15 cellular contexts compared by ENCODE assay signal in genomic region chr3:159897331-159898075, GRCh38. TPM values are rescaled to one million over a fixed set of nuclear protein-coding genes. Genes with fewer than 3 reads are reported as not detected.
DNase-seq lines count a peak whose midpoint lies in the region; ATAC-seq and TF ChIP-seq lines count a peak whose summit lies in the region.
"Had no signal": no experiment of that assay in that cellular context is flagged by ENCODE, and none has a peak within 500 bp of the region (broad histone marks: within the 10 kb centered on the region; RNA-seq: fewer than 3 reads in every experiment).

No MANE protein-coding gene starts in this region.

- peak; percentile 40 to 46 for ATAC-seq in left cardiac atrium
- no peak for ATAC-seq in left lung
- ATAC-seq in GM21576 (IDR thresholded peaks at IDR 0.05; ENCODE audit: unreplicated experiment) = no peak
- ATAC-seq in HG03097 (IDR thresholded peaks at IDR 0.05; ENCODE audit: low FRiP score, unreplicated experiment) = no peak
- ATAC-seq: HCT116 had no signal

- H3K9ac ChIP-seq in subcutaneous abdominal adipose tissue (ENCODE audit: low read length in 5 of 5) = no peak overlapping the region

- no peaks in the 10 kb centered on the region for H3K27me3 ChIP-seq in subcutaneous abdominal adipose tissue (ENCODE audit: control insufficient read depth in 5 of 5, insufficient read depth in 4 of 5, low read length in 5 of 5)
- H3K27me3 ChIP-seq in left lung = no peaks in the 10 kb centered on the region

- in situ Hi-C loops in astrocyte of the spinal cord (cut with HindIII; ENCODE audit: low sequenced_read_pairs) = no loop called here

- H3K9me3 ChIP-seq in subcutaneous abdominal adipose tissue (ENCODE audit: control insufficient read depth in 5 of 5, low read length in 5 of 5) (no peaks in the 10 kb centered on the region), left lung (no peaks in the 10 kb centered on the region)

- H3K27ac ChIP-seq in subcutaneous abdominal adipose tissue (ENCODE audit: low read depth, low read length) = peak overlapping the region; percentile 34
- H3K27ac ChIP-seq in left lung = no peak overlapping the region

- TF ChIP-seq CTCF in astrocyte of the spinal cord (IDR thresholded peaks at IDR 0.05; ENCODE audit: low read depth, low read length) = no peak
- no peak for TF ChIP-seq CTCF in left lung (IDR thresholded peaks at IDR 0.05)

- intact Hi-C loops in left cardiac atrium (cut with DNase I) = loop anchor here in 1 of 2 donors (5.0 kb wide), 1 partner anchor 90 kb away; the partner anchor contains the start of gene IL12A
- intact Hi-C loops in left lung (cut with DNase I) = no loop called here

- H3K4me3 ChIP-seq in astrocyte of the spinal cord (ENCODE audit: low read depth, low read length) = no peak overlapping the region
- no peak overlapping the region for H3K4me3 ChIP-seq in subcutaneous abdominal adipose tissue (ENCODE audit: low read depth in 1 of 5, low read length in 5 of 5)
- no peak overlapping the region for H3K4me3 ChIP-seq in left lung

- peaks cover 0 to 3% (median under 1%) of the 10 kb centered on the region in 5 donors for H3K36me3 ChIP-seq in subcutaneous abdominal adipose tissue (ENCODE audit: control insufficient read depth in 5 of 5, insufficient read depth in 5 of 5, low read length in 5 of 5)
- H3K36me3 ChIP-seq in left lung = peaks cover 0 to 2% of the 10 kb centered on the region in 2 donors

- DNase-seq in HCEC 1CT (peak; percentile 73), astrocyte of the spinal cord (ENCODE audit: low read depth, low spot score) (peak; percentile 62), left cardiac atrium (no peak), left lung (no peak)
- DNase-seq in activated naive CD4-positive, alpha-beta T cell (lab: John Stamatoyannopoulos, UW) = no peak
- DNase-seq: activated CD4-positive, alpha-beta T cell treated with anti-CD3 and anti-CD28 coated beads for 4 hours; activated effector memory CD4-positive, alpha-beta T cell treated with Interleukin-2 at 50 U/mL for 16 hours; DMS153; NCI-H146; NK-92 treated with Interleukin-12 subunit alpha and Interleukin-12 subunit beta, amount 100 ng/mL, for 24 hours; posterior cingulate gyrus had no signal

- H3K4me1 ChIP-seq in subcutaneous abdominal adipose tissue (ENCODE audit: control insufficient read depth in 5 of 5, insufficient read depth in 5 of 5, low read length in 5 of 5) (peaks cover 2 to 39% (median 15%) of the 10 kb centered on the region in 5 donors), left lung (peaks cover 0 to 1% of the 10 kb centered on the region in 2 donors)

RNA-seq across cellular contexts. Expression of gene SCHIP1, which starts 57.8 kb away (rescaled TPM):
- total RNA-seq in left cardiac atrium = 10 to 100 TPM; 31.0 to 46.9 TPM
- 1 to 10 TPM; 5.8 to 6.2 TPM for total RNA-seq in left lung

Comparison
In these comparisons a context has a peak if more than half of its experiments do, and no peak if none do; other contexts are left out.
1. DNase-seq: peak in HCEC 1CT (single experiment) and astrocyte of the spinal cord (single experiment); none in left cardiac atrium (single experiment), left lung (0 of 2) and activated naive CD4-positive, alpha-beta T cell (0 of 4).
2. ATAC-seq: peak in left cardiac atrium (2 of 2); none in left lung (single experiment), GM21576 (single experiment) and HG03097 (single experiment).
3. RNA of gene SCHIP1, which starts 57.8 kb away (total RNA-seq): 31.0 to 46.9 TPM in left cardiac atrium; 5.8 to 6.2 TPM in left lung; every median in the first group is over 4 times any median in the second.